Comparison of ENCODE assay signal across 9 cellular contexts in the genomic region with DNA sequence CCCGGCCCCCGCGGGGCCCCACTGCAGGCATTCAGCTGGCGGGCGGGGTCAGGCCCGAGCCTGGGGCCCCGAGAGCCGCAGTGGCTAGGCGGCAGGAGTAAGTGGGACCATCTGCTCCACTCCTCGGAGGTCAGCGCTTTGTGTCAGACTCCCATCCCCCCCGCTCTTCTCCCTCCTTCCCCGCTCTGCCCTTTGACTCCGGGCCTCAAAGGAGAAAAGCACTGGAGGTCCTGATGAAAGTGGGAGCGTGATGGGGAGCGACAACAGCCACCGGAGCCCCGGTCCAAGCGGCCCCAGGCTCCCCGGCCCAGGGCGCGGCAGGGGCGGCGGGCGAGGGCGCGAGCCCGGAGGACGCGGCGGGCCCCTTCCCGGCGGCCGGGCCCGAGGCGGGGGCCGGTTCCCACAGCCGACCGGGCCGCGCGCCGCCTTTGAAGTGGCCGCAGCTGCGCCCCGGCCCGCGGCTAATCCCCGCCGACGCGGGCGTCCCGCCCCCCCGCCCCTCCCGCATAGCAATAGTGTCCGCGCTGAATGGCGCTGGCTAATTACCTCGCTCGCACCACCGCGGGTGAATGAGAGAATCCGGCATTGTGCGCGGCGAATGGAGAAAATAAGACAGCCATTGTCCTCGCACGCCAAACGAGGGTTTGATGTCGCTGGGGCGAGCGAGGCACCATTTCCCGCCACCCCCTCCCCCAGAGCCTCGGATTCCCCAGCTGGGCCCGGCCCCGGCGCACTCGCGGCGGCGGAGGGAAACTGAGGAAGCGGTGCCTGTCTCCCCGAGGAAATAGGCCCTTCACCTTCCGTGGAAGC. TPM values are rescaled to one million over a fixed set of nuclear protein-coding genes. Genes with fewer than 3 reads are reported as not detected.
DNase-seq lines count a peak whose midpoint lies in the region; ATAC-seq and TF ChIP-seq lines count a peak whose summit lies in the region.
"Had no signal": no experiment of that assay in that cellular context is flagged by ENCODE, and none has a peak within 500 bp of the region (broad histone marks: within the 10 kb centered on the region; RNA-seq: fewer than 3 reads in every experiment).

No MANE protein-coding gene starts in this region.

- no peaks in the 10 kb centered on the region for H3K36me3 ChIP-seq in HEK293 (ENCODE audit: control insufficient read depth in 2 of 2, insufficient read depth in 1 of 2, low read length in 2 of 2)
- no peaks in the 10 kb centered on the region for H3K36me3 ChIP-seq in ascending aorta
- no peaks in the 10 kb centered on the region for H3K36me3 ChIP-seq in iPS-18a (ENCODE audit: control insufficient read depth, low read depth, low read length)
- no peaks in the 10 kb centered on the region for H3K36me3 ChIP-seq in gastrocnemius medialis
- H3K36me3 ChIP-seq in BE2C, result no peaks in the 10 kb centered on the region

- H3K27me3 ChIP-seq in ascending aorta (peaks cover 10% of the 10 kb centered on the region), iPS-18a (ENCODE audit: control insufficient read depth, insufficient read depth, low read length) (peaks cover 50% of the 10 kb centered on the region), gastrocnemius medialis (peaks cover 9 to 17% (median 9%) of the 10 kb centered on the region in 3 donors), BE2C (no peaks in the 10 kb centered on the region)

- CTCF ChIA-PET in HEK293 (lab: Yijun Ruan, JAX), result interaction anchor here (1.0 kb wide), 1 partner anchor 30 kb away, joined by 3 read pairs; no protein-coding TSS in a partner anchor

- POLR2A ChIA-PET in HEK293 (lab: Yijun Ruan, JAX), result interaction anchor here (1.0 kb wide), 1 partner anchor 23 kb away, joined by 3 read pairs; no protein-coding TSS in a partner anchor

- TF ChIP-seq POLR2A in gastrocnemius medialis (IDR thresholded peaks at IDR 0.05) (no peak), erythroblast (IDR thresholded peaks at IDR 0.05; ENCODE audit: low read length) (no peak)

- intact Hi-C loops in ascending aorta (cut with DNase I) (no loop called here), gastrocnemius medialis (cut with DNase I; ENCODE audit: low total_unique reads) (no loop called here)

- H3K9me3 ChIP-seq in HEK293 (ENCODE audit: control insufficient read depth, insufficient read depth, low read depth, low read length) (no peaks in the 10 kb centered on the region), ascending aorta (no peaks in the 10 kb centered on the region), iPS-18a (ENCODE audit: control insufficient read depth, low read depth, low read length) (peaks cover 8% of the 10 kb centered on the region), gastrocnemius medialis (no peaks in the 10 kb centered on the region), BE2C (no peaks in the 10 kb centered on the region)

- no peak for ATAC-seq in gastrocnemius medialis

- H3K9ac ChIP-seq in iPS-18a (ENCODE audit: low read length), result peak overlapping the region; percentile 65

- no peak for TF ChIP-seq CTCF in HEK293 (tag by site-specific recombination; IDR thresholded peaks at IDR 0.05)
- TF ChIP-seq CTCF in ascending aorta (IDR thresholded peaks at IDR 0.05), result no peak
- TF ChIP-seq CTCF in gastrocnemius medialis (IDR thresholded peaks at IDR 0.05 in 4 of 5, conservative IDR thresholded peaks at IDR 0.05 in 1 of 5), result no peak
- no peak for TF ChIP-seq CTCF in BE2C (IDR thresholded peaks at IDR 0.05; ENCODE audit: low read depth, low read length)

- no peak overlapping the region; the same call in 1 of the 2 replicates for H3K27ac ChIP-seq in HEK293 (ENCODE audit: extremely low read depth, low read depth, low read length)
- no peak overlapping the region for H3K27ac ChIP-seq in ascending aorta
- H3K27ac ChIP-seq in iPS-18a (ENCODE audit: low read length), result no peak overlapping the region
- no peak overlapping the region for H3K27ac ChIP-seq in gastrocnemius medialis

- DNase-seq in ascending aorta (ENCODE audit: low spot score in 2 of 2), result no peak
- no peak for DNase-seq in gastrocnemius medialis
- DNase-seq in SKM-1 treated with dmso at 0.1 percent for 144 hours (lab: John Stamatoyannopoulos, UW; ENCODE audit: unreplicated experiment), result no peak
- DNase-seq in BE2C, result no peak
- DNase-seq in mesenteric fat pad (ENCODE audit: low spot score), result no peak
- no peak for DNase-seq in erythroblast (lab: John Stamatoyannopoulos, UW)
- DNase-seq: natural killer cell had no signal

- in situ Hi-C loops in gastrocnemius medialis (cut with MboI; ENCODE audit: low sequenced_read_pairs in 4 of 4), result no loop called here

- H3K4me3 ChIP-seq in HEK293 (ENCODE audit: low read depth, low read length), result peak overlapping the region; percentile 7
- peak overlapping the region; percentile 57 for H3K4me3 ChIP-seq in ascending aorta
- H3K4me3 ChIP-seq in iPS-18a (ENCODE audit: low read length), result peak overlapping the region; percentile 66
- H3K4me3 ChIP-seq in gastrocnemius medialis, result peak overlapping the region; percentile 46 to 60 (median 53)
- H3K4me3 ChIP-seq in BE2C (ENCODE audit: low read depth, low read length), result no peak overlapping the region

- H3K4me1 ChIP-seq in HEK293 (ENCODE audit: control insufficient read depth, insufficient read depth, low read length) (no peaks in the 10 kb centered on the region; the same call in 1 of the 2 replicates), ascending aorta (peaks cover 2 to 3% of the 10 kb centered on the region in 2 donors), iPS-18a (ENCODE audit: control insufficient read depth, low read depth, low read length) (peaks cover 13% of the 10 kb centered on the region), gastrocnemius medialis (peaks cover 0 to 6% of the 10 kb centered on the region in 2 donors), BE2C (no peaks in the 10 kb centered on the region; the same call in 1 of the 2 replicates)

TF ChIP-seq in HEK293, 187 proteins besides CTCF, POLR2A, EP300 and RAD21:
- no peak for TF ChIP-seq ZBTB44 (tag by site-specific recombination; IDR thresholded peaks at IDR 0.05)
TF ChIP-seq in HEK293: peak in this region for 0.

RNA-seq across cellular contexts. Expression of gene IGDCC3, which starts 22.4 kb away (rescaled TPM):
- total RNA-seq in ascending aorta, result not detected
- total RNA-seq in gastrocnemius medialis, result not detected
- 92.6 TPM for polyA plus RNA-seq in BE2C (2012; ENCODE audit: insufficient read depth, insufficient read length, low read depth)
- not detected for total RNA-seq in mesenteric fat pad
- total RNA-seq: natural killer cell had no signal

RNA-seq across cellular contexts. Expression of gene RNU5B-1, which starts 50.9 kb away (rescaled TPM):
- total RNA-seq in ascending aorta (not detected), gastrocnemius medialis (not detected), mesenteric fat pad (29.8 TPM)
- not detected for polyA plus RNA-seq in BE2C (2012; ENCODE audit: insufficient read depth, insufficient read length, low read depth)

RNA-seq across cellular contexts. Expression of gene RNU5A-1, which starts 59.5 kb away (rescaled TPM):
- not detected for total RNA-seq in ascending aorta
- total RNA-seq in gastrocnemius medialis, result not detected
- polyA plus RNA-seq in BE2C (2012; ENCODE audit: insufficient read depth, insufficient read length, low read depth), result not detected
- not detected for total RNA-seq in mesenteric fat pad
- total RNA-seq: natural killer cell had no signal

Comparison
In these comparisons a context has a peak if more than half of its experiments do, and no peak if none do; other contexts are left out.
1. RNA of gene RNU5B-1, which starts 50.9 kb away (total RNA-seq): 29.8 TPM in mesenteric fat pad (single experiment); not detected in ascending aorta (single experiment) and not detected in gastrocnemius medialis; every median in the first group is over 10 times any median in the second.